In the genomic region with DNA sequence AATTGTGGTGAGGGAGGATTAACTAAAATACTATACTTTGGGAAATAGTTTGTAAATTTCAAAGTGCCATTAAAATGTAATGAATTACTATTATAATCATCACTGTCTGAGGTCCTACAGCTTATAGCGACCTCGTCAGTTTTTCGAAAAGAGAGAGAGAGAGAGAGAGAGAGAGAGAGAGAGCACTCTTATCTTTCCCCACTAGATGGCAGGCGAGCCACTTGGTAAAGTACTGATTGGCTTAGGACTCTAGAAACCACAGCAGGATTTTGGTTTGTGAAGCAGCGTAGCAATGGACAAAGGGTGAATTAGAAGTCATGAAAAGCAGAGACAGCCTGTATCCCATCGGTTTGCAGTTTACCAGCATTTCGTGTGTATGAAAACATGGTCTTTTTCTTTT, we compare ENCODE assay signal across 10 cellular contexts. TPM values are rescaled to one million over a fixed set of nuclear protein-coding genes. Genes with fewer than 3 reads are reported as not detected.
DNase-seq lines count a peak whose midpoint lies in the region; ATAC-seq, FAIRE-seq and TF ChIP-seq lines count a peak whose summit lies in the region.
"Had no signal": no experiment of that assay in that cellular context is flagged by ENCODE, and none has a peak within 500 bp of the region (broad histone marks: within the 10 kb centered on the region; RNA-seq: fewer than 3 reads in every experiment).

No MANE protein-coding gene starts in this region.

- peak overlapping the region in 2 of 5 experiments; percentile 8 to 12 for H3K27ac Mint-ChIP-seq in brain
- no peak overlapping the region for H3K27ac Mint-ChIP-seq in stimulated activated naive CD8-positive, alpha-beta T cell treated with anti-CD3 and anti-CD28 coated beads, Interleukin-15, amount 100 ng/mL, for 72 hours
- H3K27ac Mint-ChIP-seq: T-cell had no signal

- TF ChIP-seq POLR2A in GM12892 (IDR thresholded peaks at IDR 0.05; ENCODE audit: low read depth, low read length) = no peak

- DNase-seq in C1 segment of cervical spinal cord (lab: John Stamatoyannopoulos, UW) (peak in 9 of 14 donors; percentile 0 to 31 (median 17)), GM12892 (ENCODE audit: insufficient read length) (no peak), NCI-H460 (ENCODE audit: extremely low read depth, low read depth) (peak; percentile 72), iPS-NIHi11 (ENCODE audit: low spot score) (peak; percentile 14)
- peak; percentile 2 to 19 for DNase-seq in stimulated activated naive CD8-positive, alpha-beta T cell treated with anti-CD3 and anti-CD28 coated beads, Interleukin-15, amount 100 ng/mL, for 72 hours
- DNase-seq: naive B cell had no signal

- H3K4me1 Mint-ChIP-seq in brain = peaks cover 47% of the 10 kb centered on the region
- peaks cover 16% of the 10 kb centered on the region for H3K4me1 Mint-ChIP-seq in stimulated activated naive CD8-positive, alpha-beta T cell treated with anti-CD3 and anti-CD28 coated beads, Interleukin-15, amount 100 ng/mL, for 72 hours

- ATAC-seq in HG02938 (IDR thresholded peaks at IDR 0.05; ENCODE audit: unreplicated experiment) = peak; percentile 67
- ATAC-seq in stimulated activated naive CD8-positive, alpha-beta T cell treated with anti-CD3 and anti-CD28 coated beads, Interleukin-15, amount 100 ng/mL, for 72 hours = peak; percentile 49
- no peak for ATAC-seq in GM21528 (IDR thresholded peaks at IDR 0.05; ENCODE audit: low FRiP score, unreplicated experiment)

- no peaks in the 10 kb centered on the region for H3K27me3 Mint-ChIP-seq in brain
- H3K27me3 Mint-ChIP-seq in stimulated activated naive CD8-positive, alpha-beta T cell treated with anti-CD3 and anti-CD28 coated beads, Interleukin-15, amount 100 ng/mL, for 72 hours = peaks cover 18% of the 10 kb centered on the region

- peak; percentile 56 for FAIRE-seq in GM12892 (lab: Jason Lieb, UNC)

- peak overlapping the region in 4 of 5 experiments; percentile 3 to 31 (median 10) for H3K4me3 Mint-ChIP-seq in brain
- H3K4me3 Mint-ChIP-seq in stimulated activated naive CD8-positive, alpha-beta T cell treated with anti-CD3 and anti-CD28 coated beads, Interleukin-15, amount 100 ng/mL, for 72 hours = no peak overlapping the region
- H3K4me3 Mint-ChIP-seq: T-cell had no signal

- H3K9me3 Mint-ChIP-seq in brain = no peaks in the 10 kb centered on the region
- no peaks in the 10 kb centered on the region for H3K9me3 Mint-ChIP-seq in stimulated activated naive CD8-positive, alpha-beta T cell treated with anti-CD3 and anti-CD28 coated beads, Interleukin-15, amount 100 ng/mL, for 72 hours
- H3K9me3 Mint-ChIP-seq: T-cell had no signal

- peak; percentile 61 to 76 for TF ChIP-seq CTCF in brain (conservative IDR thresholded peaks at IDR 0.05)

- H3K36me3 Mint-ChIP-seq in brain = peaks cover 19% of the 10 kb centered on the region
- H3K36me3 Mint-ChIP-seq: naive B cell, T-cell had no signal

RNA-seq across cellular contexts. Expression of a gene that starts 52.5 kb away (rescaled TPM):
- 0.76 TPM for polyA plus RNA-seq in GM12892 (2012; ENCODE audit: missing spikeins)
- total RNA-seq in NCI-H460 (2014; rRNA removed; shearing (Covaris generic)) = 45.1 and 48.4 TPM in 2 replicates
- polyA plus RNA-seq in NCI-H460 (2014; cell fraction: nucleus; rRNA removed) = 2.0 and 7.3 TPM in 2 replicates
- polyA plus RNA-seq in brain (ENCODE audit: insufficient read depth, low read depth, low replicate concordance) = 3.9 TPM

Comparison
In these comparisons a context has a peak if more than half of its experiments do, and no peak if none do; other contexts are left out.
1. H3K4me3 Mint-ChIP-seq: peak in brain (4 of 5); none in stimulated activated naive CD8-positive, alpha-beta T cell treated with anti-CD3 and anti-CD28 coated beads, Interleukin-15, amount 100 ng/mL, for 72 hours (0 of 2).